ENCODE assay signal across 1 cellular context in the genomic region with DNA sequence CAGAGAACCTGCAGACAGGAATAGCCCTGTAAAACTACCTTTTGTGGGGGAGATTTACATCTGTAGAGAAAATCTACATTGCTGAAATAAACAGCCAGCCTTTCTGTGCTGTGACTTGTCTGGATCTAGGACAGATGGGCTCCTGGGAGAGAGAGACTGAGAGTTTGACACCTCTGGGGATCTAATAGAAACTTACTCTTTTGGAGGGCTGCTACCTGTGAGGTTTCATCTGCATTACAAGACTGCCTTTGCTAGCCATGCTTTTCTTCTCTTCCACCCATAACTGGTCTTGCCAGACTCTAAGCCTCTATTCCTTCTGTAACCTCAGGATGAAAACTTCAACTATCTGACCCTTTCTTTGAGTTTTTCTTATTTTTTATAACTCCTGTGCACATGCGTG.
A peak's percentile ranks its signal among the peaks of the same experiment; 100 is the strongest.
TF ChIP-seq lines count a peak whose summit lies in the region.

No MANE protein-coding gene starts in this region.

TF ChIP-seq in GM23338, 12 proteins besides CTCF, POLR2A, EP300 and RAD21:
- TF ChIP-seq, protein P1, sequence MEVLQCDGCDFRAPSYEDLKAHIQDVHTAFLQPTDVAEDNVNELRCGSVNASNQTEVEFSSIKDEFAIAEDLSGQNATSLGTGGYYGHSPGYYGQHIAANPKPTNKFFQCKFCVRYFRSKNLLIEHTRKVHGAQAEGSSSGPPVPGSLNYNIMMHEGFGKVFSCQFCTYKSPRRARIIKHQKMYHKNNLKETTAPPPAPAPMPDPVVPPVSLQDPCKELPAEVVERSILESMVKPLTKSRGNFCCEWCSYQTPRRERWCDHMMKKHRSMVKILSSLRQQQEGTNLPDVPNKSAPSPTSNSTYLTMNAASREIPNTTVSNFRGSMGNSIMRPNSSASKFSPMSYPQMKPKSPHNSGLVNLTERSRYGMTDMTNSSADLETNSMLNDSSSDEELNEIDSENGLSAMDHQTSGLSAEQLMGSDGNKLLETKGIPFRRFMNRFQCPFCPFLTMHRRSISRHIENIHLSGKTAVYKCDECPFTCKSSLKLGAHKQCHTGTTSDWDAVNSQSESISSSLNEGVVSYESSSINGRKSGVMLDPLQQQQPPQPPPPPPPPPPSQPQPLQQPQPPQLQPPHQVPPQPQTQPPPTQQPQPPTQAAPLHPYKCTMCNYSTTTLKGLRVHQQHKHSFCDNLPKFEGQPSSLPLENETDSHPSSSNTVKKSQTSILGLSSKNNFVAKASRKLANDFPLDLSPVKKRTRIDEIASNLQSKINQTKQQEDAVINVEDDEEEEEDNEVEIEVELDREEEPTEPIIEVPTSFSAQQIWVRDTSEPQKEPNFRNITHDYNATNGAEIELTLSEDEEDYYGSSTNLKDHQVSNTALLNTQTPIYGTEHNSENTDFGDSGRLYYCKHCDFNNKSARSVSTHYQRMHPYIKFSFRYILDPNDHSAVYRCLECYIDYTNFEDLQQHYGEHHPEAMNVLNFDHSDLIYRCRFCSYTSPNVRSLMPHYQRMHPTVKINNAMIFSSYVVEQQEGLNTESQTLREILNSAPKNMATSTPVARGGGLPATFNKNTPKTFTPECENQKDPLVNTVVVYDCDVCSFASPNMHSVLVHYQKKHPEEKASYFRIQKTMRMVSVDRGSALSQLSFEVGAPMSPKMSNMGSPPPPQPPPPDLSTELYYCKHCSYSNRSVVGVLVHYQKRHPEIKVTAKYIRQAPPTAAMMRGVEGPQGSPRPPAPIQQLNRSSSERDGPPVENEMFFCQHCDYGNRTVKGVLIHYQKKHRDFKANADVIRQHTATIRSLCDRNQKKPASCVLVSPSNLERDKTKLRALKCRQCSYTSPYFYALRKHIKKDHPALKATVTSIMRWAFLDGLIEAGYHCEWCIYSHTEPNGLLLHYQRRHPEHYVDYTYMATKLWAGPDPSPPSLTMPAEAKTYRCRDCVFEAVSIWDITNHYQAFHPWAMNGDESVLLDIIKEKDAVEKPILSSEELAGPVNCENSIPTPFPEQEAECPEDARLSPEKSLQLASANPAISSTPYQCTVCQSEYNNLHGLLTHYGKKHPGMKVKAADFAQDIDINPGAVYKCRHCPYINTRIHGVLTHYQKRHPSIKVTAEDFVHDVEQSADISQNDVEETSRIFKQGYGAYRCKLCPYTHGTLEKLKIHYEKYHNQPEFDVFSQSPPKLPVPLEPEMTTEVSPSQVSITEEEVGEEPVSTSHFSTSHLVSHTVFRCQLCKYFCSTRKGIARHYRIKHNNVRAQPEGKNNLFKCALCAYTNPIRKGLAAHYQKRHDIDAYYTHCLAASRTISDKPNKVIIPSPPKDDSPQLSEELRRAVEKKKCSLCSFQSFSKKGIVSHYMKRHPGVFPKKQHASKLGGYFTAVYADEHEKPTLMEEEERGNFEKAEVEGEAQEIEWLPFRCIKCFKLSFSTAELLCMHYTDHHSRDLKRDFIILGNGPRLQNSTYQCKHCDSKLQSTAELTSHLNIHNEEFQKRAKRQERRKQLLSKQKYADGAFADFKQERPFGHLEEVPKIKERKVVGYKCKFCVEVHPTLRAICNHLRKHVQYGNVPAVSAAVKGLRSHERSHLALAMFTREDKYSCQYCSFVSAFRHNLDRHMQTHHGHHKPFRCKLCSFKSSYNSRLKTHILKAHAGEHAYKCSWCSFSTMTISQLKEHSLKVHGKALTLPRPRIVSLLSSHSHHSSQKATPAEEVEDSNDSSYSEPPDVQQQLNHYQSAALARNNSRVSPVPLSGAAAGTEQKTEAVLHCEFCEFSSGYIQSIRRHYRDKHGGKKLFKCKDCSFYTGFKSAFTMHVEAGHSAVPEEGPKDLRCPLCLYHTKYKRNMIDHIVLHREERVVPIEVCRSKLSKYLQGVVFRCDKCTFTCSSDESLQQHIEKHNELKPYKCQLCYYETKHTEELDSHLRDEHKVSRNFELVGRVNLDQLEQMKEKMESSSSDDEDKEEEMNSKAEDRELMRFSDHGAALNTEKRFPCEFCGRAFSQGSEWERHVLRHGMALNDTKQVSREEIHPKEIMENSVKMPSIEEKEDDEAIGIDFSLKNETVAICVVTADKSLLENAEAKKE (CRISPR knock-in tag; IDR thresholded peaks at IDR 0.05): peak; percentile 93
- TF ChIP-seq, protein P2, sequence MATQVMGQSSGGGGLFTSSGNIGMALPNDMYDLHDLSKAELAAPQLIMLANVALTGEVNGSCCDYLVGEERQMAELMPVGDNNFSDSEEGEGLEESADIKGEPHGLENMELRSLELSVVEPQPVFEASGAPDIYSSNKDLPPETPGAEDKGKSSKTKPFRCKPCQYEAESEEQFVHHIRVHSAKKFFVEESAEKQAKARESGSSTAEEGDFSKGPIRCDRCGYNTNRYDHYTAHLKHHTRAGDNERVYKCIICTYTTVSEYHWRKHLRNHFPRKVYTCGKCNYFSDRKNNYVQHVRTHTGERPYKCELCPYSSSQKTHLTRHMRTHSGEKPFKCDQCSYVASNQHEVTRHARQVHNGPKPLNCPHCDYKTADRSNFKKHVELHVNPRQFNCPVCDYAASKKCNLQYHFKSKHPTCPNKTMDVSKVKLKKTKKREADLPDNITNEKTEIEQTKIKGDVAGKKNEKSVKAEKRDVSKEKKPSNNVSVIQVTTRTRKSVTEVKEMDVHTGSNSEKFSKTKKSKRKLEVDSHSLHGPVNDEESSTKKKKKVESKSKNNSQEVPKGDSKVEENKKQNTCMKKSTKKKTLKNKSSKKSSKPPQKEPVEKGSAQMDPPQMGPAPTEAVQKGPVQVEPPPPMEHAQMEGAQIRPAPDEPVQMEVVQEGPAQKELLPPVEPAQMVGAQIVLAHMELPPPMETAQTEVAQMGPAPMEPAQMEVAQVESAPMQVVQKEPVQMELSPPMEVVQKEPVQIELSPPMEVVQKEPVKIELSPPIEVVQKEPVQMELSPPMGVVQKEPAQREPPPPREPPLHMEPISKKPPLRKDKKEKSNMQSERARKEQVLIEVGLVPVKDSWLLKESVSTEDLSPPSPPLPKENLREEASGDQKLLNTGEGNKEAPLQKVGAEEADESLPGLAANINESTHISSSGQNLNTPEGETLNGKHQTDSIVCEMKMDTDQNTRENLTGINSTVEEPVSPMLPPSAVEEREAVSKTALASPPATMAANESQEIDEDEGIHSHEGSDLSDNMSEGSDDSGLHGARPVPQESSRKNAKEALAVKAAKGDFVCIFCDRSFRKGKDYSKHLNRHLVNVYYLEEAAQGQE (IDR thresholded peaks at IDR 0.05; ENCODE audit: unreplicated experiment): no peak
